22 cellular contexts compared by ENCODE assay signal in genomic region chr1:64093941-64094340, GRCh38.
DNase-seq lines count a peak whose midpoint lies in the region; ATAC-seq and TF ChIP-seq lines count a peak whose summit lies in the region.
"Had no signal": no experiment of that assay in that cellular context is flagged by ENCODE, and none has a peak within 500 bp of the region (broad histone marks: within the 10 kb centered on the region; RNA-seq: fewer than 3 reads in every experiment).

No MANE protein-coding gene starts in this region.

- no peak for TF ChIP-seq CTCF in choroid plexus epithelial cell (conservative IDR thresholded peaks at IDR 0.05; ENCODE audit: low read depth, low read length)
- no peak for TF ChIP-seq CTCF in tibial artery (IDR thresholded peaks at IDR 0.05)

- no peak for ATAC-seq in activated T-cell treated with anti-CD3 and anti-CD28 coated beads, Interleukin-2, amount 50 U/mL, for 72 hours (replicated peaks in 1 of 2)
- no peak for ATAC-seq in activated T-cell treated with anti-CD3 and anti-CD28 coated beads, Interleukin-2, amount 50 U/mL, for 4 hours
- no peak for ATAC-seq in activated CD4-positive, CD25-positive, alpha-beta regulatory T cell treated with anti-CD3 and anti-CD28 coated beads, Interleukin-2, amount 50 U/mL, for 24 hours
- no peak for ATAC-seq in HG03571 (IDR thresholded peaks at IDR 0.05; ENCODE audit: unreplicated experiment)
- ATAC-seq: HCT116, heart left ventricle, sciatic nerve, T-helper 17 cell had no signal

- no peaks in the 10 kb centered on the region for H3K27me3 ChIP-seq in tibial artery
- H3K27me3 ChIP-seq: heart left ventricle, transverse colon had no signal

- H3K9me3 Mint-ChIP-seq in activated T-cell treated with anti-CD3 and anti-CD28 coated beads, Interleukin-2, amount 50 U/mL, for 72 hours, result no peaks in the 10 kb centered on the region
- H3K9me3 Mint-ChIP-seq in activated T-cell treated with anti-CD3 and anti-CD28 coated beads, Interleukin-2, amount 50 U/mL, for 4 hours, result peaks cover 6% of the 10 kb centered on the region
- H3K9me3 Mint-ChIP-seq: central memory CD8-positive, alpha-beta T cell had no signal

- DNase-seq in activated T-cell treated with anti-CD3 and anti-CD28 coated beads, Interleukin-2, amount 50 U/mL, for 72 hours, result no peak
- no peak for DNase-seq in activated T-cell treated with anti-CD3 and anti-CD28 coated beads, Interleukin-2, amount 50 U/mL, for 4 hours
- DNase-seq in choroid plexus epithelial cell (ENCODE audit: low read depth), result peak; percentile 50
- DNase-seq in kidney tubule cell (ENCODE audit: low spot score), result peak; percentile 15
- DNase-seq in tibial artery, result no peak
- no peak for DNase-seq in activated CD4-positive, alpha-beta T cell treated with anti-CD3 and anti-CD28 coated beads, Interleukin-2, amount 50 U/mL, for 1 hour
- DNase-seq: 8988T; activated CD8-positive, alpha-beta memory T cell treated with anti-CD3 and anti-CD28 coated beads, Interleukin-2, amount 50 U/mL, for 4 hours; activated naive CD4-positive, alpha-beta T cell treated with Interleukin-2 at 50 U/mL for 16 hours; heart left ventricle; NCI-H146; NCI-H2227 treated with DMSO at 0.1 percent for 48 hours; stimulated activated CD4-positive, alpha-beta T cell treated with anti-CD3 and anti-CD28 coated beads, Interleukin-4, amount 100 ng/mL, for 1 hour; stimulated activated CD8-positive, alpha-beta memory T cell treated with anti-CD3 and anti-CD28 coated beads, Interleukin-4, amount 100 ng/mL, for 48 hours; T-helper 17 cell; transverse colon had no signal

- no peaks in the 10 kb centered on the region for H3K9me3 ChIP-seq in tibial artery
- H3K9me3 ChIP-seq: heart left ventricle, transverse colon had no signal

- no peaks in the 10 kb centered on the region for H3K36me3 ChIP-seq in tibial artery
- H3K36me3 ChIP-seq: heart left ventricle, transverse colon had no signal

- H3K4me1 ChIP-seq in tibial artery, result peaks cover 0 to 36% (median 17%) of the 10 kb centered on the region in 4 donors

- H3K27ac Mint-ChIP-seq in activated T-cell treated with anti-CD3 and anti-CD28 coated beads, Interleukin-2, amount 50 U/mL, for 72 hours, result peak overlapping the region; percentile 62
- H3K27ac Mint-ChIP-seq: T-helper 17 cell had no signal

- H3K36me3 Mint-ChIP-seq in activated T-cell treated with anti-CD3 and anti-CD28 coated beads, Interleukin-2, amount 50 U/mL, for 72 hours (ENCODE audit: insufficient read depth in 2 of 2), result no peaks in the 10 kb centered on the region
- H3K36me3 Mint-ChIP-seq in activated T-cell treated with anti-CD3 and anti-CD28 coated beads, Interleukin-2, amount 50 U/mL, for 4 hours (ENCODE audit: insufficient read depth), result no peaks in the 10 kb centered on the region

- H3K27ac ChIP-seq in tibial artery, result peak overlapping the region; percentile 50 to 58
- H3K27ac ChIP-seq: C4-2B, transverse colon had no signal

- no peak overlapping the region for H3K4me3 Mint-ChIP-seq in activated T-cell treated with anti-CD3 and anti-CD28 coated beads, Interleukin-2, amount 50 U/mL, for 72 hours
- no peak overlapping the region for H3K4me3 Mint-ChIP-seq in activated T-cell treated with anti-CD3 and anti-CD28 coated beads, Interleukin-2, amount 50 U/mL, for 4 hours
- H3K4me3 Mint-ChIP-seq: central memory CD8-positive, alpha-beta T cell; T-helper 17 cell had no signal

- intact Hi-C loops in tibial artery (cut with DNase I; ENCODE audit: low total_unique reads), result no loop called here

- H3K4me3 ChIP-seq in choroid plexus epithelial cell (ENCODE audit: low read depth, low read length) (no peak overlapping the region), tibial artery (no peak overlapping the region)
- H3K4me3 ChIP-seq: heart left ventricle, transverse colon had no signal

- no peaks in the 10 kb centered on the region for H3K27me3 Mint-ChIP-seq in activated T-cell treated with anti-CD3 and anti-CD28 coated beads, Interleukin-2, amount 50 U/mL, for 72 hours (ENCODE audit: low read depth)
- peaks cover 5% of the 10 kb centered on the region for H3K27me3 Mint-ChIP-seq in activated T-cell treated with anti-CD3 and anti-CD28 coated beads, Interleukin-2, amount 50 U/mL, for 4 hours (ENCODE audit: low read depth)

- no peaks in the 10 kb centered on the region for H3K4me1 Mint-ChIP-seq in activated T-cell treated with anti-CD3 and anti-CD28 coated beads, Interleukin-2, amount 50 U/mL, for 72 hours (ENCODE audit: low read depth)
- H3K4me1 Mint-ChIP-seq in activated T-cell treated with anti-CD3 and anti-CD28 coated beads, Interleukin-2, amount 50 U/mL, for 4 hours (ENCODE audit: low read depth), result no peaks in the 10 kb centered on the region
- H3K4me1 Mint-ChIP-seq: central memory CD8-positive, alpha-beta T cell; T-helper 17 cell had no signal

Comparison
In these comparisons a context has a peak if more than half of its experiments do, and no peak if none do; other contexts are left out.
1. DNase-seq: peak in choroid plexus epithelial cell (single experiment) and kidney tubule cell (single experiment); none in activated T-cell treated with anti-CD3 and anti-CD28 coated beads, Interleukin-2, amount 50 U/mL, for 72 hours (0 of 2), activated T-cell treated with anti-CD3 and anti-CD28 coated beads, Interleukin-2, amount 50 U/mL, for 4 hours (single experiment), tibial artery (0 of 2) and activated CD4-positive, alpha-beta T cell treated with anti-CD3 and anti-CD28 coated beads, Interleukin-2, amount 50 U/mL, for 1 hour (single experiment).